ENCODE assay signal across 16 cellular contexts in the genomic region with DNA sequence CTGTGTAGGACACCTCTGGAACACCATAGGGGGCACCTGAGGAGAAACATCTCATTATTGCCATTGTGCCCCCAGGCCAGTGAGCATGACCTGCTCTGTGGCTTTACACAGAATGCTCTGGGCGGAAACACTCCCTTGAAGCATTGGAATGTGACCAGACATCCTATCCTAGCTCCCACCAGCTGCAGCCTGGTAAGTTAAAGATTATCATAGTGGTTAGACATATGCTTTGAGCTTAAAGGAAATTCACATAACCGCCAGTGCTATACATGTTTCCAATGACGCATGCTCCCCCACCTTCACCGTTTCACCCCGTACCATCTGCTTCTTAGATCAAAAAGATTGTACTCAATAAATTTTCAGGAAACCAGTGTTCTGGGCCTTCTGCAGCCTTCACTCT.
"Had no signal": no experiment of that assay in that cellular context is flagged by ENCODE, and none has a peak within 500 bp of the region (broad histone marks: within the 10 kb centered on the region; RNA-seq: fewer than 3 reads in every experiment).

No MANE protein-coding gene starts in this region.

- H3K27me3 ChIP-seq: breast epithelium, stomach, thyroid gland had no signal

- H3K4me1 ChIP-seq: breast epithelium, stomach, thyroid gland had no signal

- H3K27ac Mint-ChIP-seq: activated CD4-positive, alpha-beta memory T cell treated with anti-CD3 and anti-CD28 coated beads for 36 hours; activated naive CD8-positive, alpha-beta T cell treated with anti-CD3 and anti-CD28 coated beads, Interleukin-2, amount 10 ng/mL, durations not matched to agents 7 days and 5 days; endodermal cell; immature natural killer cell; nephron progenitor cell had no signal

- H3K9me3 ChIP-seq: breast epithelium, stomach, thyroid gland had no signal

- H3K36me3 Mint-ChIP-seq: activated CD4-positive, alpha-beta memory T cell treated with anti-CD3 and anti-CD28 coated beads for 36 hours; activated naive CD8-positive, alpha-beta T cell treated with anti-CD3 and anti-CD28 coated beads, Interleukin-2, amount 10 ng/mL, durations not matched to agents 7 days and 5 days; immature natural killer cell had no signal

- H3K27ac ChIP-seq: breast epithelium, stomach, thyroid gland had no signal

- H3K9me3 Mint-ChIP-seq: activated naive CD8-positive, alpha-beta T cell treated with anti-CD3 and anti-CD28 coated beads, Interleukin-2, amount 10 ng/mL, durations not matched to agents 7 days and 5 days; nephron progenitor cell had no signal

- H3K36me3 ChIP-seq: breast epithelium, stomach, thyroid gland had no signal

- DNase-seq: activated CD4-positive, alpha-beta memory T cell treated with anti-CD3 and anti-CD28 coated beads for 36 hours; activated CD4-positive, CD25-positive, alpha-beta regulatory T cell treated with anti-CD3 and anti-CD28 coated beads, Interleukin-2, amount 50 U/mL, for 72 hours; activated gamma-delta T cell; activated naive CD8-positive, alpha-beta T cell treated with anti-CD3 and anti-CD28 coated beads, Interleukin-2, amount 10 ng/mL, durations not matched to agents 7 days and 5 days; activated T-cell treated with anti-CD3 and anti-CD28 coated beads, Interleukin-2, amount 50 U/mL, for 48 hours; anterior cingulate cortex; endodermal cell; immature natural killer cell; nephron progenitor cell; stimulated activated CD4-positive, alpha-beta T cell treated with anti-CD3 and anti-CD28 coated beads, Interleukin-15, amount 100 ng/mL, for 24 hours; stimulated activated CD4-positive, alpha-beta T cell treated with anti-CD3 and anti-CD28 coated beads, Interleukin-4, amount 100 ng/mL, for 4 hours; stomach; thyroid gland had no signal

- ATAC-seq: esophagus mucosa, left lobe of liver had no signal

- H3K4me3 ChIP-seq: breast epithelium, stomach, thyroid gland had no signal
